23 cellular contexts compared by ENCODE assay signal in the genomic region with DNA sequence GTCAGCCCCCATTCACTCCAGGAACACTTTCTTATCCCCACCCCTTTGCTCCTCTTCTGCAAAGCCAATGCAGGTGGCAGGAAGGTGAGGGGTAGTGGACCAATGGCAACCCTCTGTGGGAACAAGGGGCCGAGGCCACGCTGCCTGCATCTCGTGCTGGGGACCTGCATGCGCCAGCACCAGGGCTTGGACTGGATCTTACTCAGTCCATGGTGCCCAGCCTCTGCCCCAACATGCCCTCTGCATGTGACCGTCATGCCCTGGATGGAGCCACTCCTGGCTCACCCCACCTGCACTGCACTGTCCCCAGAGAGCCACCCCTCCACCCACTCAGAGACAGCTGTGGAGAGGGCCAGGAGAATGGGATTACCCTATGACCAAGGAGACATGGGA. TPM values are rescaled to one million over a fixed set of nuclear protein-coding genes. Genes with fewer than 3 reads are reported as not detected.
"Had no signal": no experiment of that assay in that cellular context is flagged by ENCODE, and none has a peak within 500 bp of the region (broad histone marks: within the 10 kb centered on the region; RNA-seq: fewer than 3 reads in every experiment).

No MANE protein-coding gene starts in this region.

- H3K9me3 ChIP-seq: adrenal gland, ascending aorta, right lobe of liver had no signal

- H3K27me3 ChIP-seq: adrenal gland, ascending aorta, brain microvascular endothelial cell, right lobe of liver, tibial artery had no signal

- H3K4me3 ChIP-seq: adrenal gland, ascending aorta, heart right ventricle, right lobe of liver, skin epidermis, tibial artery had no signal

- H3K27ac ChIP-seq: adrenal gland, ascending aorta, brain microvascular endothelial cell, heart right ventricle, right lobe of liver, skin epidermis, tibial artery had no signal

- ATAC-seq: activated CD4-positive, alpha-beta T cell treated with anti-CD3 and anti-CD28 coated beads for 36 hours; heart right ventricle; stimulated activated effector memory CD8-positive, alpha-beta T cell treated with anti-CD3 and anti-CD28 coated beads, Interleukin-12 subunit alpha, Interleukin-12 subunit beta, amount 100 ng/mL, for 72 hours; stimulated activated naive CD8-positive, alpha-beta T cell treated with anti-CD3 and anti-CD28 coated beads, Interleukin-15, amount 100 ng/mL, for 72 hours had no signal

- DNase-seq: activated B cell treated with CpG ODN at 0.5 μM for 24 hours; activated CD4-positive, alpha-beta memory T cell treated with anti-CD3 and anti-CD28 coated beads for 36 hours; activated CD4-positive, alpha-beta T cell treated with anti-CD3 and anti-CD28 coated beads for 36 hours; activated gamma-delta T cell treated with Interleukin-2 at 50 U/mL for 16 hours; activated T-cell treated with anti-CD3 and anti-CD28 coated beads, Interleukin-2, amount 50 U/mL, for 1 hour; adrenal gland; brain microvascular endothelial cell; caudate nucleus; effector CD4-positive, alpha-beta T cell; heart right ventricle; midbrain; nephron progenitor cell; nucleus accumbens; right lobe of liver; stimulated activated CD4-positive, alpha-beta T cell treated with anti-CD3 and anti-CD28 coated beads, Interleukin-2, amount 100 ng/mL, for 24 hours; stimulated activated naive CD8-positive, alpha-beta T cell treated with anti-CD3 and anti-CD28 coated beads, Interleukin-15, amount 100 ng/mL, for 72 hours; tibial artery had no signal

- FAIRE-seq: endometrium, keratinocyte had no signal

- H3K4me1 ChIP-seq: adrenal gland, ascending aorta, heart right ventricle, right lobe of liver, tibial artery had no signal

- H3K36me3 ChIP-seq: adrenal gland, brain microvascular endothelial cell, heart right ventricle, right lobe of liver had no signal

RNA-seq across cellular contexts. Expression of a gene that starts 56.4 kb away (rescaled TPM):
- total RNA-seq: lung microvascular endothelial cell had no signal
- polyA plus RNA-seq: keratinocyte had no signal
